1 cellular context compared by ENCODE assay signal in the genomic region with DNA sequence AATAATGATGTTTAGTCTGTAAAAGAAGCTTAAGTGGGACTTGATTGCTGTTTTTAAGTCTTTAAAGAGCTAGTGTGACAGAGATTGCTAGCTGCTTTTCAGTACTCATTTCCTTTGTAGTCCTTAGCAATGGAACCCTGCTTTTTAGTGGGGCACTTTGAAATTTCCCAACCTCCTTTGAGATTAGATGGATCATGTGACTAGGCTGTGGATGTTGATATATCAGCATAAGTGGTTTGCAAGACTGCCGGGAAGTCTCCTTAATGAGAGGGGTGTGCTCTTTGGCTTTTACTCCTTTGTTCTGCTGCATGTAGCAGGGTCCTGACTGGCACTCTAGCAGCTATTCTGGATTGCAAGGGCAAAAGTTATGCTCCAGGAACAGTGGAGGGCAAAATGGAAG.
TF ChIP-seq lines count a peak whose summit lies in the region.

No MANE protein-coding gene starts in this region.

TF ChIP-seq in HepG2, 621 proteins besides CTCF, POLR2A, EP300 and RAD21 (continued from another document):
- TF ChIP-seq, protein P1, sequence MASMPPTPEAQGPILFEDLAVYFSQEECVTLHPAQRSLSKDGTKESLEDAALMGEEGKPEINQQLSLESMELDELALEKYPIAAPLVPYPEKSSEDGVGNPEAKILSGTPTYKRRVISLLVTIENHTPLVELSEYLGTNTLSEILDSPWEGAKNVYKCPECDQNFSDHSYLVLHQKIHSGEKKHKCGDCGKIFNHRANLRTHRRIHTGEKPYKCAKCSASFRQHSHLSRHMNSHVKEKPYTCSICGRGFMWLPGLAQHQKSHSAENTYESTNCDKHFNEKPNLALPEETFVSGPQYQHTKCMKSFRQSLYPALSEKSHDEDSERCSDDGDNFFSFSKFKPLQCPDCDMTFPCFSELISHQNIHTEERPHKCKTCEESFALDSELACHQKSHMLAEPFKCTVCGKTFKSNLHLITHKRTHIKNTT (CRISPR knock-in tag; IDR thresholded peaks at IDR 0.05), result no peak
- TF ChIP-seq EZH2 (conservative IDR thresholded peaks at IDR 0.05; ENCODE audit: low read depth, low read length) (no peak), ZNF44 (CRISPR knock-in tag; IDR thresholded peaks at IDR 0.05) (no peak), TOE1 (CRISPR knock-in tag; IDR thresholded peaks at IDR 0.05) (no peak), ZNF589 (CRISPR knock-in tag; conservative IDR thresholded peaks at IDR 0.05) (no peak), ZNF235 (CRISPR knock-in tag; IDR thresholded peaks at IDR 0.05; ENCODE audit: borderline replicate concordance) (no peak)
